8 cellular contexts compared by ENCODE assay signal in genomic region chr17:75455896-75456416, GRCh38. TPM values are rescaled to one million over a fixed set of nuclear protein-coding genes. Genes with fewer than 3 reads are reported as not detected.
DNase-seq lines count a peak whose midpoint lies in the region; TF ChIP-seq lines count a peak whose summit lies in the region.

No MANE protein-coding gene starts in this region.

- H3K4me3 ChIP-seq in OCI-LY1 (ENCODE audit: low read depth, low read length, poor library complexity, severe bottlenecking) = peak overlapping the region; percentile 91
- H3K4me3 ChIP-seq in neural progenitor cell = peak overlapping the region; percentile 53

- no peaks in the 10 kb centered on the region for H3K9me2 ChIP-seq in OCI-LY1 (ENCODE audit: low read depth, low read length)

- H3K4me3 Mint-ChIP-seq in endothelial cell (ENCODE audit: unreplicated experiment) (peak overlapping the region; percentile 93), neural progenitor cell (peak overlapping the region; percentile 92)

- H4K20me1 ChIP-seq in OCI-LY1 (ENCODE audit: insufficient read depth, low read length) = no peaks in the 10 kb centered on the region
- H4K20me1 ChIP-seq in neural progenitor cell (ENCODE audit: low read depth) = no peaks in the 10 kb centered on the region

- H3K9me3 ChIP-seq in OCI-LY1 (ENCODE audit: low read length) = no peaks in the 10 kb centered on the region
- H3K9me3 ChIP-seq in neural progenitor cell (ENCODE audit: low read depth) = no peaks in the 10 kb centered on the region

- no peaks in the 10 kb centered on the region for H3K36me3 Mint-ChIP-seq in endothelial cell (ENCODE audit: low read depth, unreplicated experiment)
- peaks cover 7% of the 10 kb centered on the region for H3K36me3 Mint-ChIP-seq in neural progenitor cell

- H3K27ac ChIP-seq in OCI-LY1 (ENCODE audit: low read depth, low read length, poor library complexity, severe bottlenecking) (no peak overlapping the region), neural progenitor cell (peak overlapping the region; percentile 61)

- H3K27ac Mint-ChIP-seq in endothelial cell (ENCODE audit: unreplicated experiment) = peak overlapping the region; percentile 93
- peak overlapping the region; percentile 40 for H3K27ac Mint-ChIP-seq in neural progenitor cell

- H3K79me2 ChIP-seq in OCI-LY1 (ENCODE audit: insufficient read depth, low read length) = no peaks in the 10 kb centered on the region
- H3K79me2 ChIP-seq in neural progenitor cell (ENCODE audit: low read depth) = peaks cover 20% of the 10 kb centered on the region

- no peaks in the 10 kb centered on the region for H3K27me3 Mint-ChIP-seq in endothelial cell (ENCODE audit: unreplicated experiment)
- peaks cover 3% of the 10 kb centered on the region for H3K27me3 Mint-ChIP-seq in neural progenitor cell (ENCODE audit: insufficient read depth, low read depth)

- H2AFZ ChIP-seq in OCI-LY1 (ENCODE audit: low read length) = peak overlapping the region; percentile 26; the same call in 1 of the 2 replicates
- H2AFZ ChIP-seq in neural progenitor cell (replicated peaks) = peak overlapping the region; percentile 20

- H3K36me3 ChIP-seq in OCI-LY1 (ENCODE audit: insufficient read depth, low read length) (no peaks in the 10 kb centered on the region), neural progenitor cell (no peaks in the 10 kb centered on the region)

- no peak for TF ChIP-seq CTCF in OCI-LY1 (IDR thresholded peaks at IDR 0.05; ENCODE audit: low read length)
- TF ChIP-seq CTCF in endothelial cell (IDR thresholded peaks at IDR 0.05; ENCODE audit: unreplicated experiment) = no peak
- TF ChIP-seq CTCF in neural progenitor cell (IDR thresholded peaks at IDR 0.05) = no peak

- no peaks in the 10 kb centered on the region for H3F3A ChIP-seq in OCI-LY1 (ENCODE audit: insufficient read depth, low read length)
- H3F3A ChIP-seq in neural progenitor cell (ENCODE audit: low read depth) = peaks cover 4% of the 10 kb centered on the region

- DNase-seq in stimulated activated CD8-positive, alpha-beta memory T cell treated with anti-CD3 and anti-CD28 coated beads, Interleukin-15, amount 100 ng/mL, for 24 hours (ENCODE audit: low read depth) = peak; percentile 6
- no peak for DNase-seq in stimulated activated CD8-positive, alpha-beta memory T cell treated with anti-CD3 and anti-CD28 coated beads, Interleukin-4, amount 100 ng/mL, for 48 hours
- DNase-seq in endothelial cell (ENCODE audit: low spot score) = no peak
- no peak for DNase-seq in neural progenitor cell (ENCODE audit: low spot score)
- DNase-seq in hepatic stellate cell (ENCODE audit: low spot score) = no peak
- DNase-seq in retina = no peak
- no peak for DNase-seq in NCI-H524 treated with DMSO at 0.1 percent for 48 hours (lab: John Stamatoyannopoulos, UW)

- peaks cover 53% of the 10 kb centered on the region for H3K4me1 ChIP-seq in OCI-LY1 (ENCODE audit: insufficient read depth, low read length, severe bottlenecking)
- H3K4me1 ChIP-seq in neural progenitor cell = peaks cover 15% of the 10 kb centered on the region

- H3K4me1 Mint-ChIP-seq in endothelial cell (ENCODE audit: unreplicated experiment) = peaks cover 26% of the 10 kb centered on the region
- H3K4me1 Mint-ChIP-seq in neural progenitor cell = peaks cover 42% of the 10 kb centered on the region

- H3K9me3 Mint-ChIP-seq in endothelial cell (ENCODE audit: unreplicated experiment) (no peaks in the 10 kb centered on the region), neural progenitor cell (no peaks in the 10 kb centered on the region)

- H3K9ac ChIP-seq in OCI-LY1 (ENCODE audit: low read length) (peak overlapping the region; percentile 59), neural progenitor cell (peak overlapping the region; percentile 53)

- H3K4me2 ChIP-seq in OCI-LY1 (ENCODE audit: low read length) (peak overlapping the region; percentile 76), neural progenitor cell (peak overlapping the region; percentile 78)

- H3K27me3 ChIP-seq in OCI-LY1 (ENCODE audit: insufficient read depth, low read length) = no peaks in the 10 kb centered on the region
- no peaks in the 10 kb centered on the region for H3K27me3 ChIP-seq in neural progenitor cell

RNA-seq across cellular contexts. Expression of gene TMEM94, which starts 0.5 kb away (rescaled TPM):
- total RNA-seq in endothelial cell (ENCODE audit: unreplicated experiment) (111 TPM), neural progenitor cell (ENCODE audit: low replicate concordance) (23.6 and 96.8 TPM in 2 replicates)

RNA-seq across cellular contexts. Expression of gene GRB2, which starts 50.5 kb away (rescaled TPM):
- 95.0 TPM for total RNA-seq in endothelial cell (ENCODE audit: unreplicated experiment)
- total RNA-seq in neural progenitor cell (ENCODE audit: low replicate concordance) = 71.0 and 72.5 TPM in 2 replicates

RNA-seq across cellular contexts. Expression of gene CASKIN2, which starts 59.4 kb away (rescaled TPM):
- 47.8 TPM for total RNA-seq in endothelial cell (ENCODE audit: unreplicated experiment)
- 5.7 and 12.6 TPM in 2 replicates for total RNA-seq in neural progenitor cell (ENCODE audit: low replicate concordance)
